19 cellular contexts compared by ENCODE assay signal in the genomic region with DNA sequence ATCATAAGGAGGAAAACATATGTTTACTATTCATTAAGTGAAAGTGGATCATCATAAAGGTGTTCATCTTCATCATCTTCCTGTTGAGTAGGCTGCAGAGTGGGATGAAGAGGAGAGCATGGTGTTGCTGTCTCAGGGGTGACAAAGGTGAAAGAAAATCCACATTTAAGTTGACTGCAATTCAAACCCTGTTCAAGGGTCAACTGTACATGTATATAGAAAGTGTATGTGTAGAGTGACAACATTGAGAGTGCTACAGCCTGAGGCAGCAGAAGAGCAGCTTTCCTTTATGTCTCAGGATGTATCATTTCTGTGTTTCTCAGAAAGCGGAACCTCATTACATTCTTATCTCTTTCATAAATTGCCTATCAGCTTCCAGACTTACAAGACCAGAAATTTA. TPM values are rescaled to one million over a fixed set of nuclear protein-coding genes. Genes with fewer than 3 reads are reported as not detected.
A peak's percentile ranks its signal among the peaks of the same experiment; 100 is the strongest.
DNase-seq lines count a peak whose midpoint lies in the region; ATAC-seq, FAIRE-seq and TF ChIP-seq lines count a peak whose summit lies in the region.
"Had no signal": no experiment of that assay in that cellular context is flagged by ENCODE, and none has a peak within 500 bp of the region (broad histone marks: within the 10 kb centered on the region; RNA-seq: fewer than 3 reads in every experiment).

No MANE protein-coding gene starts in this region.

- no peaks in the 10 kb centered on the region for H3K27me3 Mint-ChIP-seq in activated T-cell treated with anti-CD3 and anti-CD28 coated beads, Interleukin-2, amount 50 U/mL, for 72 hours (ENCODE audit: low read depth)
- H3K27me3 Mint-ChIP-seq: CD4-positive, alpha-beta memory T cell; IgD-negative memory B cell had no signal

- no peaks in the 10 kb centered on the region for H4K20me1 ChIP-seq in OCI-LY1 (ENCODE audit: insufficient read depth, low read length)
- H4K20me1 ChIP-seq: BLaER1 had no signal

- no peak for DNase-seq in activated T-cell treated with anti-CD3 and anti-CD28 coated beads, Interleukin-2, amount 50 U/mL, for 72 hours
- DNase-seq in activated T-cell treated with anti-CD3 and anti-CD28 coated beads, Interleukin-2, amount 50 U/mL, for 1 hour = no peak
- DNase-seq in GM12891 (ENCODE audit: insufficient read length, low spot score) = no peak
- peak in 1 of 2 donors; percentile 35 for DNase-seq in stimulated activated effector memory CD8-positive, alpha-beta T cell treated with anti-CD3 and anti-CD28 coated beads, Interleukin-12 subunit alpha, Interleukin-12 subunit beta, amount 100 ng/mL, for 72 hours (ENCODE audit: low spot score in 2 of 2)
- no peak for DNase-seq in omental fat pad (ENCODE audit: low spot score)
- DNase-seq: 8988T; Calu3; CD4-positive, alpha-beta memory T cell; DMS79 treated with DMSO at 0.1 percent for 48 hours; GF-D8; GM23248; HCEC 1CT; HFFc6 had no signal

- H3K4me2 ChIP-seq in OCI-LY1 (ENCODE audit: low read length) = no peak overlapping the region
- H3K4me2 ChIP-seq: BLaER1 had no signal

- H3K4me3 ChIP-seq in OCI-LY1 (ENCODE audit: low read depth, low read length, poor library complexity, severe bottlenecking) = no peak overlapping the region
- H3K4me3 ChIP-seq: BLaER1, GM23248 had no signal

- no peak overlapping the region for H3K27ac Mint-ChIP-seq in activated T-cell treated with anti-CD3 and anti-CD28 coated beads, Interleukin-2, amount 50 U/mL, for 72 hours
- no peak overlapping the region for H3K27ac Mint-ChIP-seq in stimulated activated effector memory CD8-positive, alpha-beta T cell treated with anti-CD3 and anti-CD28 coated beads, Interleukin-12 subunit alpha, Interleukin-12 subunit beta, amount 100 ng/mL, for 72 hours
- H3K27ac Mint-ChIP-seq: CD4-positive, alpha-beta memory T cell; HFFc6; IgD-negative memory B cell had no signal

- H3F3A ChIP-seq in OCI-LY1 (ENCODE audit: insufficient read depth, low read length) = no peaks in the 10 kb centered on the region

- no peaks in the 10 kb centered on the region for H3K79me2 ChIP-seq in OCI-LY1 (ENCODE audit: insufficient read depth, low read length)

- no peaks in the 10 kb centered on the region for H3K4me1 ChIP-seq in OCI-LY1 (ENCODE audit: insufficient read depth, low read length, severe bottlenecking)
- H3K4me1 ChIP-seq: BLaER1 had no signal

- peak; percentile 31 to 76 for ATAC-seq in activated T-cell treated with anti-CD3 and anti-CD28 coated beads, Interleukin-2, amount 50 U/mL, for 72 hours (replicated peaks in 1 of 2)
- peak; percentile 72 for ATAC-seq in stimulated activated effector memory CD8-positive, alpha-beta T cell treated with anti-CD3 and anti-CD28 coated beads, Interleukin-12 subunit alpha, Interleukin-12 subunit beta, amount 100 ng/mL, for 72 hours
- no peak for ATAC-seq in omental fat pad (ENCODE audit: low FRiP score)
- ATAC-seq in HG03039 (IDR thresholded peaks at IDR 0.05; ENCODE audit: unreplicated experiment) = no peak

- H3K27ac ChIP-seq in OCI-LY1 (ENCODE audit: low read depth, low read length, poor library complexity, severe bottlenecking) = peak overlapping the region; percentile 31
- H3K27ac ChIP-seq: BLaER1, GM23248 had no signal

- H3K9me3 ChIP-seq in OCI-LY1 (ENCODE audit: low read length) = no peaks in the 10 kb centered on the region
- H3K9me3 ChIP-seq: BLaER1 had no signal

- no peak for TF ChIP-seq POLR2A in GM12891 (IDR thresholded peaks at IDR 0.05; ENCODE audit: low read depth, low read length)

- H3K36me3 ChIP-seq in OCI-LY1 (ENCODE audit: insufficient read depth, low read length) = no peaks in the 10 kb centered on the region
- H3K36me3 ChIP-seq: BLaER1 had no signal

- no peaks in the 10 kb centered on the region for H3K9me3 Mint-ChIP-seq in activated T-cell treated with anti-CD3 and anti-CD28 coated beads, Interleukin-2, amount 50 U/mL, for 72 hours
- no peaks in the 10 kb centered on the region for H3K9me3 Mint-ChIP-seq in stimulated activated effector memory CD8-positive, alpha-beta T cell treated with anti-CD3 and anti-CD28 coated beads, Interleukin-12 subunit alpha, Interleukin-12 subunit beta, amount 100 ng/mL, for 72 hours
- H3K9me3 Mint-ChIP-seq: CD4-positive, alpha-beta memory T cell; HFFc6; IgD-negative memory B cell had no signal

- H2AFZ ChIP-seq in OCI-LY1 (ENCODE audit: low read length) = no peak overlapping the region
- H2AFZ ChIP-seq: GM23248 had no signal

- TF ChIP-seq CTCF in OCI-LY1 (IDR thresholded peaks at IDR 0.05; ENCODE audit: low read length) (no peak), omental fat pad (IDR thresholded peaks at IDR 0.05) (no peak)

- H3K36me3 Mint-ChIP-seq in activated T-cell treated with anti-CD3 and anti-CD28 coated beads, Interleukin-2, amount 50 U/mL, for 72 hours (ENCODE audit: insufficient read depth in 2 of 2) = peaks cover 0 to 4% of the 10 kb centered on the region in 2 donors
- H3K36me3 Mint-ChIP-seq in stimulated activated effector memory CD8-positive, alpha-beta T cell treated with anti-CD3 and anti-CD28 coated beads, Interleukin-12 subunit alpha, Interleukin-12 subunit beta, amount 100 ng/mL, for 72 hours = no peaks in the 10 kb centered on the region
- H3K36me3 Mint-ChIP-seq: CD4-positive, alpha-beta memory T cell; IgD-negative memory B cell had no signal

- peak; percentile 55 for FAIRE-seq in GM12891 (lab: Jason Lieb, UNC)
- FAIRE-seq: HTR-8/SVneo had no signal

- H3K9ac ChIP-seq in OCI-LY1 (ENCODE audit: low read length) = no peak overlapping the region
- H3K9ac ChIP-seq: BLaER1, GM23248 had no signal

- H3K4me1 Mint-ChIP-seq in activated T-cell treated with anti-CD3 and anti-CD28 coated beads, Interleukin-2, amount 50 U/mL, for 72 hours (ENCODE audit: low read depth) = no peaks in the 10 kb centered on the region
- H3K4me1 Mint-ChIP-seq in stimulated activated effector memory CD8-positive, alpha-beta T cell treated with anti-CD3 and anti-CD28 coated beads, Interleukin-12 subunit alpha, Interleukin-12 subunit beta, amount 100 ng/mL, for 72 hours = no peaks in the 10 kb centered on the region
- H3K4me1 Mint-ChIP-seq: CD4-positive, alpha-beta memory T cell had no signal

- H3K9me2 ChIP-seq in OCI-LY1 (ENCODE audit: low read depth, low read length) = no peaks in the 10 kb centered on the region

- H3K4me3 Mint-ChIP-seq in activated T-cell treated with anti-CD3 and anti-CD28 coated beads, Interleukin-2, amount 50 U/mL, for 72 hours = no peak overlapping the region
- no peak overlapping the region for H3K4me3 Mint-ChIP-seq in stimulated activated effector memory CD8-positive, alpha-beta T cell treated with anti-CD3 and anti-CD28 coated beads, Interleukin-12 subunit alpha, Interleukin-12 subunit beta, amount 100 ng/mL, for 72 hours
- H3K4me3 Mint-ChIP-seq: CD14-positive monocyte; CD4-positive, alpha-beta memory T cell; HFFc6; IgD-negative memory B cell had no signal

- H3K27me3 ChIP-seq in OCI-LY1 (ENCODE audit: insufficient read depth, low read length) = no peaks in the 10 kb centered on the region
- H3K27me3 ChIP-seq: BLaER1 had no signal

TF ChIP-seq in GM12891, 5 proteins besides CTCF, POLR2A, EP300 and RAD21:
- TF ChIP-seq POU2F2 (IDR thresholded peaks at IDR 0.05; ENCODE audit: low read depth, low read length) (no peak), TAF1 (IDR thresholded peaks at IDR 0.05; ENCODE audit: low read depth, low read length) (no peak), PAX5 (IDR thresholded peaks at IDR 0.05; ENCODE audit: insufficient read depth, low read length, severe bottlenecking) (no peak), POLR2AphosphoS5 (IDR thresholded peaks at IDR 0.05; ENCODE audit: low read depth, low read length) (no peak), SPI1 (IDR thresholded peaks at IDR 0.05; ENCODE audit: low read depth, low read length) (no peak)
TF ChIP-seq in GM12891: peak in this region for 0.

RNA-seq across cellular contexts. Expression of a gene that starts 17.2 kb away (rescaled TPM):
- total RNA-seq in activated T-cell treated with anti-CD3 and anti-CD28 coated beads, Interleukin-2, amount 50 U/mL, for 72 hours = 10 to 100 TPM; 48.0 to 57.2 TPM
- 26.8 TPM for polyA plus RNA-seq in GM12891 (2012; ENCODE audit: low read depth, missing spikeins)
- total RNA-seq in omental fat pad = 1 to 10 TPM in 2 of 4 donors, under 1 TPM in 2; 0.63 to 3.1 (median 1.5) TPM

RNA-seq across cellular contexts. Expression of a gene that starts 17.7 kb away (rescaled TPM):
- total RNA-seq in activated T-cell treated with anti-CD3 and anti-CD28 coated beads, Interleukin-2, amount 50 U/mL, for 72 hours = 10 to 100 TPM; 68.0 to 77.4 TPM
- 48.3 TPM for polyA plus RNA-seq in GM12891 (2012; ENCODE audit: low read depth, missing spikeins)
- total RNA-seq in omental fat pad = 10 to 100 TPM; 49.4 to 74.5 (median 63.0) TPM

RNA-seq across cellular contexts. Expression of a gene that starts 41.5 kb away (rescaled TPM):
- 1 to 10 TPM in 1 of 2 donors, under 1 TPM in 1; 0.81 to 1.7 TPM for total RNA-seq in activated T-cell treated with anti-CD3 and anti-CD28 coated beads, Interleukin-2, amount 50 U/mL, for 72 hours
- polyA plus RNA-seq in GM12891 (2012; ENCODE audit: low read depth, missing spikeins) = 0.21 TPM
- under 1 TPM in 2 of 4 donors, not detected in 2; 0.38 to 0.48 TPM for total RNA-seq in omental fat pad
- total RNA-seq: GM23248 had no signal
- polyA plus RNA-seq: CD14-positive monocyte; CD4-positive, alpha-beta memory T cell; GM23248; IgD-negative memory B cell had no signal

Comparison
In these comparisons a context has a peak if more than half of its experiments do, and no peak if none do; other contexts are left out.
1. ATAC-seq: peak in activated T-cell treated with anti-CD3 and anti-CD28 coated beads, Interleukin-2, amount 50 U/mL, for 72 hours (2 of 2) and stimulated activated effector memory CD8-positive, alpha-beta T cell treated with anti-CD3 and anti-CD28 coated beads, Interleukin-12 subunit alpha, Interleukin-12 subunit beta, amount 100 ng/mL, for 72 hours (single experiment); none in omental fat pad (single experiment) and HG03039 (single experiment).
2. RNA of a gene that starts 17.2 kb away (total RNA-seq): 48.0 to 57.2 TPM in activated T-cell treated with anti-CD3 and anti-CD28 coated beads, Interleukin-2, amount 50 U/mL, for 72 hours; 0.63 to 3.1 TPM in omental fat pad; every median in the first group is over 10 times any median in the second.